Comparison of ENCODE assay signal across 8 cellular contexts in the genomic region with DNA sequence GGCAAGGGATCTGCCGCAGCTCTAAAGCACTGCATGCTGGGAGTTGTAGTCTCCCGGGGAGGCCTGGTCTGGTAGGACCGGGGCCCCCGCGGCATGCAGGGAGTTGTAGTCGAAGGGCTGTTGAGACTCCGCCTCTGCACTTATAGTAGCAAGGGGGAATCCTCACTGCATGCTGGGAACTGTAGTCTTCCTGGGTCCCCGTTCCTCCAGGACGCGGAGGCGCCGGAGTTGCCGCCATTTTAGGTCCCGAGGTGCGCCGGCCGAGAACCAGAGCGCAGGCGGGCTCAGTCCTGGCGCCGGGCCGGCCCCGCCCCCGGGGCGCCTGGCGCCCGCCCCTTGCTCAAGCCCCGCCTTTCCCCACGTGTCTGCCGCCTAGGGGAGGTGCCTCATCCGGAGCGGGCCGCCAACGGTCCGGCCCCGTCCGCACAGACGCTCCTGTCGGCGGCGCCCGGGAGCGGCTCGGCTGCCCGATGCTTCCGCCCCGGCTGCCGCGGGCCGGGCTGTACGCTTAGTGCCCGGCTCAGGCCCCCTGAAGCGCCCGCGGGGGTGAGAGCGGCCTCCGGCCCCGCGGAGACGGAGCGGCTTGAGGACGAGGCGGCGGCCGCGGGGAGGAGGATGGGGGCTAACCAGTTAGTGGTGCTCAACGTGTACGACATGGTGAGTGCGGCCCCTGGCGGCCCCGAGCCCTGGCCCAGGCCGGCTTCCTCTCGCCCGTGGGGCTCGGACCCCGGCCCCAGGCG. TPM values are rescaled to one million over a fixed set of nuclear protein-coding genes. Genes with fewer than 3 reads are reported as not detected.
DNase-seq lines count a peak whose midpoint lies in the region; ATAC-seq and TF ChIP-seq lines count a peak whose summit lies in the region.

Gene DESI2, plus strand, starts transcription at position 428 of the 740 bp plus-strand sequence. Its CDS starts 188 bp downstream, at position 616.

- peak within 1 kb of the TSS; percentile 84 for H3K4me2 ChIP-seq in SK-N-SH

- WGBS in SK-N-SH (ENCODE audit: low lambda C conversion rate): under 1% methylated on average over 21 of the region's 77 CpGs
- WGBS in suprapubic skin: no CpG with 5 or more reads among the region's 77 CpGs

- TF ChIP-seq EP300 in SK-N-SH (IDR thresholded peaks at IDR 0.05; ENCODE audit: borderline replicate concordance in 1 of 2, low read depth in 1 of 2, low read length in 1 of 2): no peak
- TF ChIP-seq EP300 in suprapubic skin (IDR thresholded peaks at IDR 0.05): no peak

- TF ChIP-seq POLR2A in suprapubic skin (IDR thresholded peaks at IDR 0.05): peak; percentile 88 to 96

- H3F3A ChIP-seq in SK-N-SH (replicated peaks; ENCODE audit: insufficient read depth): no peaks in the 10 kb centered on the region

- peak; percentile 97 for ATAC-seq in HG02588 (IDR thresholded peaks at IDR 0.05; ENCODE audit: unreplicated experiment)

- H3K4me3 ChIP-seq in SK-N-SH (ENCODE audit: low read depth in 2 of 2, low read length in 1 of 2) (peak within 1 kb of the TSS; percentile 84 to 99), suprapubic skin (peak within 1 kb of the TSS; percentile 97)

- H3K36me3 ChIP-seq in SK-N-SH (replicated peaks in 1 of 2; ENCODE audit: control insufficient read depth in 1 of 2, insufficient read depth in 2 of 2, low read length in 1 of 2) (peaks cover 12 to 13% of the 10 kb centered on the region in 2 experiments), suprapubic skin (no peaks in the 10 kb centered on the region)

- peaks cover 16 to 17% of the 10 kb centered on the region in 2 experiments; a peak in 3 of 4 replicates for H3K4me1 ChIP-seq in SK-N-SH (ENCODE audit: control insufficient read depth in 1 of 2, insufficient read depth in 2 of 2, low read depth in 1 of 2, low read length in 1 of 2)
- H3K4me1 ChIP-seq in suprapubic skin: peaks cover 31% of the 10 kb centered on the region

- peaks cover 47% of the 10 kb centered on the region for H3K79me2 ChIP-seq in SK-N-SH (ENCODE audit: insufficient read depth)

- H3K9me2 ChIP-seq in SK-N-SH: no peaks in the 10 kb centered on the region

- H3K27me3 ChIP-seq in SK-N-SH (ENCODE audit: insufficient read depth) (no peaks in the 10 kb centered on the region), suprapubic skin (no peaks in the 10 kb centered on the region)

- POLR2A ChIA-PET in SK-N-SH (lab: Yijun Ruan, JAX): interaction anchor here (0.6 to 1.4 kb wide), 4 partner anchors 12 to 182 kb away, joined by 3 read pairs; no protein-coding TSS in a partner anchor

- H3K9me3 ChIP-seq in SK-N-SH (no peaks in the 10 kb centered on the region), suprapubic skin (no peaks in the 10 kb centered on the region)

- H4K20me1 ChIP-seq in SK-N-SH (ENCODE audit: insufficient read depth): peaks cover 19% of the 10 kb centered on the region; the same call in 1 of the 2 replicates

- H3K9ac ChIP-seq in SK-N-SH: peak within 1 kb of the TSS; percentile 77

- CTCF ChIA-PET in SK-N-SH (lab: Yijun Ruan, JAX): interaction anchor here (0.9 to 1.4 kb wide), 5 partner anchors 12 to 390 kb away, joined by 3 to 5 read pairs (median 3); no protein-coding TSS in a partner anchor

- DNase-seq in GM10266 (ENCODE audit: extremely low spot score) (peak; percentile 97), NCI-H1048 (lab: John Stamatoyannopoulos, UW) (peak; percentile 100), SK-N-SH (peak; percentile 98), globus pallidus (ENCODE audit: low spot score) (peak; percentile 100), nucleus accumbens (lab: John Stamatoyannopoulos, UW) (peak; percentile 85 to 100 (median 99)), suprapubic skin (ENCODE audit: low spot score in 2 of 2) (peak; percentile 98 to 99)
- peak; percentile 98 for DNase-seq in activated naive CD4-positive, alpha-beta T cell treated with anti-CD3 and anti-CD28 coated beads, Interleukin-2, amount 50 U/mL, for 16 hours

- peak; percentile 66 for TF ChIP-seq CTCF in GM10266 (IDR thresholded peaks at IDR 0.05; ENCODE audit: control insufficient read depth, insufficient read depth, low read depth, missing control alignments)
- TF ChIP-seq CTCF in SK-N-SH (IDR thresholded peaks at IDR 0.05): peak; percentile 68
- TF ChIP-seq CTCF in suprapubic skin (IDR thresholded peaks at IDR 0.05): peak; percentile 26 to 52

- H3K27ac ChIP-seq in SK-N-SH (ENCODE audit: low read depth in 2 of 2, low read length in 1 of 2) (peak within 1 kb of the TSS; percentile 76 to 93), suprapubic skin (peak within 1 kb of the TSS; percentile 94)

- H2AFZ ChIP-seq in SK-N-SH (ENCODE audit: low read depth): peak within 1 kb of the TSS; percentile 90

- TF ChIP-seq RAD21 in SK-N-SH (IDR thresholded peaks at IDR 0.05; ENCODE audit: low read length): peak; percentile 35; the same call in 1 of the 2 replicates

TF ChIP-seq in SK-N-SH, 30 proteins besides CTCF, POLR2A, EP300 and RAD21 (continues in another document):
- TF ChIP-seq SIN3A (IDR thresholded peaks at IDR 0.05; ENCODE audit: borderline replicate concordance, low read depth, low read length) (no peak), POLR2AphosphoS5 (IDR thresholded peaks at IDR 0.05; ENCODE audit: low read depth, low read length) (peak; percentile 85), ELF1 (IDR thresholded peaks at IDR 0.05) (peak; percentile 64; the same call in 1 of the 2 replicates), FOSL2 (IDR thresholded peaks at IDR 0.05; ENCODE audit: borderline replicate concordance, low read depth) (no peak), REST (IDR thresholded peaks at IDR 0.05; ENCODE audit: low read depth, low read length) (peak; percentile 46; the same call in 1 of the 2 replicates), FOXM1 (IDR thresholded peaks at IDR 0.05; ENCODE audit: low read depth) (no peak), MXI1 (IDR thresholded peaks at IDR 0.05; ENCODE audit: low read depth, low read length) (peak; percentile 87), NRF1 (IDR thresholded peaks at IDR 0.05; ENCODE audit: low read depth, low read length) (peak; percentile 71), IRF3 (IDR thresholded peaks at IDR 0.05; ENCODE audit: low read depth, low read length) (no peak), TCF12 (IDR thresholded peaks at IDR 0.05) (peak; percentile 39; the same call in 1 of the 2 replicates), TAF1 (IDR thresholded peaks at IDR 0.05; ENCODE audit: borderline replicate concordance, low read depth, low read length) (peak; percentile 90), YY1 (IDR thresholded peaks at IDR 0.05; ENCODE audit: low read depth) (peak; percentile 92), GATA2 (CRISPR knock-in tag; IDR thresholded peaks at IDR 0.05) (no peak), GABPA (IDR thresholded peaks at IDR 0.05; ENCODE audit: low read depth) (peak; percentile 57), CHD2 (IDR thresholded peaks at IDR 0.05; ENCODE audit: low read length, partially characterized antibody) (peak; percentile 83), MEF2A (IDR thresholded peaks at IDR 0.05; ENCODE audit: borderline replicate concordance, low read depth) (no peak)
- TF ChIP-seq, protein P1, sequence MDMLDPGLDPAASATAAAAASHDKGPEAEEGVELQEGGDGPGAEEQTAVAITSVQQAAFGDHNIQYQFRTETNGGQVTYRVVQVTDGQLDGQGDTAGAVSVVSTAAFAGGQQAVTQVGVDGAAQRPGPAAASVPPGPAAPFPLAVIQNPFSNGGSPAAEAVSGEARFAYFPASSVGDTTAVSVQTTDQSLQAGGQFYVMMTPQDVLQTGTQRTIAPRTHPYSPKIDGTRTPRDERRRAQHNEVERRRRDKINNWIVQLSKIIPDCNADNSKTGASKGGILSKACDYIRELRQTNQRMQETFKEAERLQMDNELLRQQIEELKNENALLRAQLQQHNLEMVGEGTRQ (IDR thresholded peaks at IDR 0.05; ENCODE audit: borderline replicate concordance, low read depth, low read length): peak; percentile 51
- TF ChIP-seq, protein P2, sequence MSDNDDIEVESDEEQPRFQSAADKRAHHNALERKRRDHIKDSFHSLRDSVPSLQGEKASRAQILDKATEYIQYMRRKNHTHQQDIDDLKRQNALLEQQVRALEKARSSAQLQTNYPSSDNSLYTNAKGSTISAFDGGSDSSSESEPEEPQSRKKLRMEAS (IDR thresholded peaks at IDR 0.05; ENCODE audit: low read depth): peak; percentile 47; the same call in 1 of the 2 replicates

RNA-seq across cellular contexts. Expression of gene DESI2, which starts in this region (rescaled TPM):
- 14.0 and 17.5 TPM in 2 replicates for polyA plus RNA-seq in SK-N-SH (2012; rRNA removed)
- polyA plus RNA-seq in SK-N-SH (2012; cell fraction: cytosol; rRNA removed): 23.3 and 24.5 TPM in 2 replicates
- 10.0 and 13.0 TPM in 2 replicates for polyA plus RNA-seq in SK-N-SH (2012; cell fraction: nucleus; rRNA removed)
- 10 to 100 TPM; 24.0 to 31.6 (median 30.2) TPM for total RNA-seq in suprapubic skin

Comparison
In these comparisons a context has a peak if more than half of its experiments do, and no peak if none do; other contexts are left out.
1. Peak in every context shown above with its lines: DNase-seq, ATAC-seq, H3K4me3 ChIP-seq and H3K27ac ChIP-seq.